In the genomic region with DNA sequence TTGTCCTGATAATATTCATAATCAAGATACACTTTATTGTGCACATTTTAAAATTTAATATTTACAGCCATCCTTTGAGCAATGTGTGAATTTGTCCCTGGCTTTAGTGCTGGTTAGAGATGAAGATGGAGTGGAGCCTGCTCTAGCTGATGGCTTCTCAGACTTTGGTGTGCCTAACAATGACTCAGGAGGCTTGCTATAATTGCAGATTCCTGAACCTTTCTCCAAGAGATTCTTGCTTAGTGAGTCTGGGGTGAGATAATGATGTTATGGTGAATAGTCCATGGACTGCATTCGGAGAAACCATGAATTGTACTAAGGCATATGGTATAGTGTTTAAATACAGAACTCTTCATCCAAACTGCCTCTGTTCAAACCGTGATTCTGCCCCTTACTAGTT, we compare ENCODE assay signal across 8 cellular contexts.
"Had no signal": no experiment of that assay in that cellular context is flagged by ENCODE, and none has a peak within 500 bp of the region (broad histone marks: within the 10 kb centered on the region; RNA-seq: fewer than 3 reads in every experiment).

No MANE protein-coding gene starts in this region.

- H3K4me3 ChIP-seq: K562 had no signal

- H3K27ac Mint-ChIP-seq: H9 had no signal

- H3K9me3 Mint-ChIP-seq: H9 had no signal

- FAIRE-seq: H1, H54, HTR-8/SVneo, K562 had no signal

- DNase-seq: H9, HCEC 1CT, IMR-90, KG1 had no signal

- H3K4me3 Mint-ChIP-seq: H9 had no signal
